In genomic region chr2:24394998-24395397, GRCh38 we compare ENCODE assay signal across 28 cellular contexts.
"Had no signal": no experiment of that assay in that cellular context is flagged by ENCODE, and none has a peak within 500 bp of the region (broad histone marks: within the 10 kb centered on the region; RNA-seq: fewer than 3 reads in every experiment).

No MANE protein-coding gene starts in this region.

- DNase-seq: colonic mucosa; cortex of kidney; dermis blood vessel endothelial cell; dorsolateral prefrontal cortex; effector CD4-positive, alpha-beta T cell; effector CD8-positive, alpha-beta T cell; effector memory CD4-positive, alpha-beta T cell; effector memory CD8-positive, alpha-beta T cell; endodermal cell; erythroblast; esophagus squamous epithelium; foreskin fibroblast; foreskin keratinocyte; foreskin melanocyte; gastrocnemius medialis; glutamatergic neuron; heart left ventricle; heart right ventricle had no signal

- H3K27ac Mint-ChIP-seq: dendritic cell treated with granulocyte-macrophage colony-stimulating factor and Interleukin-4, amounts not matched to agents 40 ng/mL and 50 ng/mL, for 4 days; effector memory CD8-positive, alpha-beta T cell; endodermal cell had no signal

- ATAC-seq: effector memory CD8-positive, alpha-beta T cell; esophagus mucosa; foreskin keratinocyte; gastrocnemius medialis; gastroesophageal sphincter; heart left ventricle; heart right ventricle had no signal

- H3K9me3 ChIP-seq: colonic mucosa, esophagus muscularis mucosa, esophagus squamous epithelium, gastrocnemius medialis, gastroesophageal sphincter, heart left ventricle, heart right ventricle had no signal

- H3K36me3 ChIP-seq: colonic mucosa, esophagus muscularis mucosa, esophagus squamous epithelium, gastrocnemius medialis, gastroesophageal sphincter, heart left ventricle, heart right ventricle had no signal

- FAIRE-seq: colon, endometrium, endothelial cell of umbilical vein, frontal cortex had no signal

- H3K4me1 ChIP-seq: colonic mucosa, esophagus muscularis mucosa, esophagus squamous epithelium, foreskin keratinocyte, gastrocnemius medialis, gastroesophageal sphincter, heart left ventricle, heart right ventricle had no signal

- H3K9me3 Mint-ChIP-seq: dendritic cell treated with granulocyte-macrophage colony-stimulating factor and Interleukin-4, amounts not matched to agents 40 ng/mL and 50 ng/mL, for 4 days; effector memory CD8-positive, alpha-beta T cell; endodermal cell had no signal

- H3K4me3 ChIP-seq: colonic mucosa, coronary artery, dorsolateral prefrontal cortex, esophagus muscularis mucosa, esophagus squamous epithelium, gastrocnemius medialis, gastroesophageal sphincter, heart left ventricle, heart right ventricle had no signal

- H3K27ac ChIP-seq: colonic mucosa, coronary artery, dorsolateral prefrontal cortex, epithelial cell of prostate, esophagus muscularis mucosa, esophagus squamous epithelium, foreskin keratinocyte, gastrocnemius medialis, gastroesophageal sphincter, heart left ventricle, heart right ventricle had no signal

- H3K4me3 Mint-ChIP-seq: dendritic cell treated with granulocyte-macrophage colony-stimulating factor and Interleukin-4, amounts not matched to agents 40 ng/mL and 50 ng/mL, for 4 days; effector memory CD8-positive, alpha-beta T cell; endodermal cell had no signal

- H3K27me3 ChIP-seq: colonic mucosa, dorsolateral prefrontal cortex, esophagus muscularis mucosa, esophagus squamous epithelium, gastrocnemius medialis had no signal
